ENCODE assay signal across 39 cellular contexts in the genomic region with DNA sequence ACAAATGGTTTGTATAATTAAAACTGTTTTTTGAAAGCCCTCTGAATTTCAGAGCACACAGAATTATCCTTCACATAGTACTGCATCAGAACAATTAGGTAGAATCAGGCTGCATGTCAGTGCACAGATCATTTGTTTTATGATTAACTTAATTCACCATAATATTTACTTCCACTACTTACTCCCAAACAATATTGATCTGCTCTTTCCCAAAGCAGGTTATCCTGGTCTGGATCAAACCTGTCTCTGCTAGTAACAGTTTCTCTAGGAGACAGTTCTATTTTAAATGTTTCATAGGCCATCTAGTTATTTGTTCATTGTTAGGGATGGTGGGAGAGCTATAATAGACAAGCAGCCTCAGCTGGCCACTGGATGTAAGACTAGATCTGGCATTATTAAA.
"Had no signal": no experiment of that assay in that cellular context is flagged by ENCODE, and none has a peak within 500 bp of the region (broad histone marks: within the 10 kb centered on the region; RNA-seq: fewer than 3 reads in every experiment).

No MANE protein-coding gene starts in this region.

- H3K4me1 Mint-ChIP-seq: activated B cell treated with CpG ODN at 0.5 μM for 24 hours; activated CD4-positive, alpha-beta T cell treated with anti-CD3 and anti-CD28 coated beads, Interleukin-2, amount 10 ng/mL, durations not matched to agents 24 days and 14 days; activated naive CD4-positive, alpha-beta T cell treated with anti-CD3 and anti-CD28 coated beads, Interleukin-2, amount 10 ng/mL, durations not matched to agents 7 days and 5 days; activated naive CD4-positive, alpha-beta T cell treated with anti-CD3 and anti-CD28 coated beads, Interleukin-2, amount 50 U/mL, for 24 hours; activated naive CD8-positive, alpha-beta T cell treated with anti-CD3 and anti-CD28 coated beads, Interleukin-2, amount 10 ng/mL, durations not matched to agents 7 days and 5 days; activated naive CD8-positive, alpha-beta T cell treated with anti-CD3 and anti-CD28 coated beads, Interleukin-2, amount 50 U/mL, for 24 hours; activated T-helper 17 cell treated with anti-CD3 and anti-CD28 coated beads, Interleukin-2, amount 50 U/mL, for 72 hours; central memory CD8-positive, alpha-beta T cell had no signal

- H3K9me3 Mint-ChIP-seq: activated B cell treated with CpG ODN at 0.5 μM for 24 hours; activated CD4-positive, alpha-beta memory T cell treated with anti-CD3 and anti-CD28 coated beads for 36 hours; activated CD4-positive, alpha-beta T cell treated with anti-CD3 and anti-CD28 coated beads, Interleukin-2, amount 10 ng/mL, durations not matched to agents 24 days and 14 days; activated CD8-positive, alpha-beta T cell treated with anti-CD3 and anti-CD28 coated beads for 36 hours; activated naive CD4-positive, alpha-beta T cell treated with anti-CD3 and anti-CD28 coated beads, Interleukin-2, amount 10 ng/mL, durations not matched to agents 7 days and 5 days; activated naive CD4-positive, alpha-beta T cell treated with anti-CD3 and anti-CD28 coated beads, Interleukin-2, amount 50 U/mL, for 24 hours; activated naive CD8-positive, alpha-beta T cell treated with anti-CD3 and anti-CD28 coated beads, Interleukin-2, amount 10 ng/mL, durations not matched to agents 7 days and 5 days; activated T-cell treated with anti-CD3 and anti-CD28 coated beads, Interleukin-2, amount 50 U/mL, for 4 hours; activated T-cell treated with anti-CD3 and anti-CD28 coated beads, Interleukin-2, amount 50 U/mL, for 72 hours; activated T-helper 1 cell treated with anti-CD3 and anti-CD28 coated beads, Interleukin-12 subunit alpha, Interleukin-12 subunit beta, Interleukin-2, Interleukin-4 antibody, amounts not matched to agents 30 ng/mL and 10 ng/mL and 1 ng/mL, durations not matched to agents 14 hours and 24 hours and 36 hours; activated T-helper 17 cell treated with anti-CD3 and anti-CD28 coated beads, Interleukin-2, amount 50 U/mL, for 72 hours; central memory CD8-positive, alpha-beta T cell; T-helper 1 cell treated with Interleukin-12 subunit alpha and Interleukin-12 subunit beta and Interleukin-4 antibody, amounts not matched to agents 30 μg/mL and 1 μg/mL, for 36 hours; T-helper 2 cell treated with Interferon-gamma antibody and Interleukin-4, amounts not matched to agents 5 μg/mL and 100 μg/mL, for 36 hours had no signal

- DNase-seq: activated B cell treated with CpG ODN at 0.5 μM for 24 hours; activated CD4-positive, alpha-beta memory T cell treated with anti-CD3 and anti-CD28 coated beads for 36 hours; activated CD4-positive, alpha-beta T cell treated with anti-CD3 and anti-CD28 coated beads for 4 hours; activated CD4-positive, alpha-beta T cell treated with anti-CD3 and anti-CD28 coated beads, Interleukin-2, amount 10 ng/mL, durations not matched to agents 24 days and 14 days; activated CD4-positive, alpha-beta T cell treated with anti-CD3 and anti-CD28 coated beads, Interleukin-2, amount 50 U/mL, for 1 hour; activated CD4-positive, alpha-beta T cell treated with anti-CD3 and anti-CD28 coated beads, Interleukin-2, amount 50 U/mL, for 4 hours; activated CD4-positive, CD25-positive, alpha-beta regulatory T cell treated with anti-CD3 and anti-CD28 coated beads, Interleukin-2, amount 50 U/mL, for 72 hours; activated CD8-positive, alpha-beta memory T cell treated with anti-CD3 and anti-CD28 coated beads, Interleukin-2, amount 50 U/mL, for 4 hours; activated CD8-positive, alpha-beta T cell treated with anti-CD3 and anti-CD28 coated beads for 36 hours; activated effector memory CD4-positive, alpha-beta T cell treated with anti-CD3 and anti-CD28 coated beads, Interleukin-2, amount 50 U/mL, for 16 hours; activated gamma-delta T cell treated with Interleukin-2 at 50 U/mL for 16 hours; activated naive CD4-positive, alpha-beta T cell; activated naive CD4-positive, alpha-beta T cell treated with anti-CD3 and anti-CD28 coated beads, Interleukin-2, amount 10 ng/mL, durations not matched to agents 7 days and 5 days; activated naive CD8-positive, alpha-beta T cell treated with anti-CD3 and anti-CD28 coated beads, Interleukin-2, amount 10 ng/mL, durations not matched to agents 7 days and 5 days; activated naive CD8-positive, alpha-beta T cell treated with anti-CD3 and anti-CD28 coated beads, Interleukin-2, amount 50 U/mL, for 24 hours; activated T-cell treated with anti-CD3 and anti-CD28 coated beads for 4 hours; activated T-cell treated with anti-CD3 and anti-CD28 coated beads, Interleukin-2, amount 50 U/mL, for 1 hour; activated T-cell treated with anti-CD3 and anti-CD28 coated beads, Interleukin-2, amount 50 U/mL, for 4 hours; activated T-cell treated with anti-CD3 and anti-CD28 coated beads, Interleukin-2, amount 50 U/mL, for 72 hours; amygdala; anterior cingulate cortex; caudate nucleus; cerebellar nuclear complex; T-helper 1 cell; T-helper 2 cell; T-helper 9 cell had no signal

- H3K27me3 Mint-ChIP-seq: activated CD4-positive, alpha-beta T cell treated with anti-CD3 and anti-CD28 coated beads, Interleukin-2, amount 10 ng/mL, durations not matched to agents 24 days and 14 days; activated naive CD4-positive, alpha-beta T cell treated with anti-CD3 and anti-CD28 coated beads, Interleukin-2, amount 10 ng/mL, durations not matched to agents 7 days and 5 days had no signal

- H3K27ac ChIP-seq: ascending aorta, cardiac muscle cell, VCaP had no signal

- H3K36me3 ChIP-seq: ascending aorta, cardiac muscle cell had no signal

- H3K27ac Mint-ChIP-seq: activated B cell treated with CpG ODN at 0.5 μM for 24 hours; activated CD4-positive, alpha-beta memory T cell treated with anti-CD3 and anti-CD28 coated beads for 36 hours; activated CD4-positive, alpha-beta T cell treated with anti-CD3 and anti-CD28 coated beads, Interleukin-2, amount 10 ng/mL, durations not matched to agents 24 days and 14 days; activated CD8-positive, alpha-beta T cell treated with anti-CD3 and anti-CD28 coated beads for 36 hours; activated naive CD4-positive, alpha-beta T cell treated with anti-CD3 and anti-CD28 coated beads, Interleukin-2, amount 10 ng/mL, durations not matched to agents 7 days and 5 days; activated naive CD4-positive, alpha-beta T cell treated with anti-CD3 and anti-CD28 coated beads, Interleukin-2, amount 50 U/mL, for 24 hours; activated naive CD8-positive, alpha-beta T cell; activated naive CD8-positive, alpha-beta T cell treated with anti-CD3 and anti-CD28 coated beads, Interleukin-2, amount 10 ng/mL, durations not matched to agents 7 days and 5 days; activated naive CD8-positive, alpha-beta T cell treated with anti-CD3 and anti-CD28 coated beads, Interleukin-2, amount 50 U/mL, for 24 hours; activated T-cell treated with anti-CD3 and anti-CD28 coated beads, Interleukin-2, amount 50 U/mL, for 72 hours; activated T-helper 1 cell treated with anti-CD3 and anti-CD28 coated beads, Interleukin-12 subunit alpha, Interleukin-12 subunit beta, Interleukin-2, Interleukin-4 antibody, amounts not matched to agents 30 ng/mL and 10 ng/mL and 1 ng/mL, durations not matched to agents 14 hours and 24 hours and 36 hours; activated T-helper 17 cell treated with anti-CD3 and anti-CD28 coated beads, Interleukin-2, amount 50 U/mL, for 72 hours; brain; T-helper 1 cell treated with Interleukin-12 subunit alpha and Interleukin-12 subunit beta and Interleukin-4 antibody, amounts not matched to agents 30 μg/mL and 1 μg/mL, for 36 hours; T-helper 2 cell treated with Interferon-gamma antibody and Interleukin-4, amounts not matched to agents 5 μg/mL and 100 μg/mL, for 36 hours had no signal

- ATAC-seq: activated CD8-positive, alpha-beta T cell treated with anti-CD3 and anti-CD28 coated beads for 36 hours; activated naive CD8-positive, alpha-beta T cell treated with anti-CD3 and anti-CD28 coated beads, Interleukin-2, amount 50 U/mL, for 24 hours; activated T-cell treated with anti-CD3 and anti-CD28 coated beads, Interleukin-2, amount 50 U/mL, for 4 hours; activated T-cell treated with anti-CD3 and anti-CD28 coated beads, Interleukin-2, amount 50 U/mL, for 72 hours; activated T-helper 17 cell treated with anti-CD3 and anti-CD28 coated beads, Interleukin-2, amount 50 U/mL, for 72 hours had no signal

- H3K4me3 ChIP-seq: ascending aorta, cardiac muscle cell had no signal

- H3K36me3 Mint-ChIP-seq: activated CD4-positive, alpha-beta memory T cell treated with anti-CD3 and anti-CD28 coated beads for 36 hours; activated naive CD4-positive, alpha-beta T cell treated with anti-CD3 and anti-CD28 coated beads, Interleukin-2, amount 10 ng/mL, durations not matched to agents 7 days and 5 days; activated naive CD4-positive, alpha-beta T cell treated with anti-CD3 and anti-CD28 coated beads, Interleukin-2, amount 50 U/mL, for 24 hours; activated naive CD8-positive, alpha-beta T cell; activated naive CD8-positive, alpha-beta T cell treated with anti-CD3 and anti-CD28 coated beads, Interleukin-2, amount 10 ng/mL, durations not matched to agents 7 days and 5 days; brain had no signal

- H3K4me1 ChIP-seq: ascending aorta had no signal

- H3K4me3 Mint-ChIP-seq: activated B cell treated with CpG ODN at 0.5 μM for 24 hours; activated CD4-positive, alpha-beta memory T cell treated with anti-CD3 and anti-CD28 coated beads for 36 hours; activated CD4-positive, alpha-beta T cell treated with anti-CD3 and anti-CD28 coated beads, Interleukin-2, amount 10 ng/mL, durations not matched to agents 24 days and 14 days; activated CD8-positive, alpha-beta T cell treated with anti-CD3 and anti-CD28 coated beads for 36 hours; activated naive CD4-positive, alpha-beta T cell treated with anti-CD3 and anti-CD28 coated beads, Interleukin-2, amount 10 ng/mL, durations not matched to agents 7 days and 5 days; activated naive CD4-positive, alpha-beta T cell treated with anti-CD3 and anti-CD28 coated beads, Interleukin-2, amount 50 U/mL, for 24 hours; activated naive CD8-positive, alpha-beta T cell; activated naive CD8-positive, alpha-beta T cell treated with anti-CD3 and anti-CD28 coated beads, Interleukin-2, amount 10 ng/mL, durations not matched to agents 7 days and 5 days; activated naive CD8-positive, alpha-beta T cell treated with anti-CD3 and anti-CD28 coated beads, Interleukin-2, amount 50 U/mL, for 24 hours; activated T-cell treated with anti-CD3 and anti-CD28 coated beads, Interleukin-2, amount 50 U/mL, for 4 hours; activated T-cell treated with anti-CD3 and anti-CD28 coated beads, Interleukin-2, amount 50 U/mL, for 72 hours; activated T-helper 1 cell treated with anti-CD3 and anti-CD28 coated beads, Interleukin-12 subunit alpha, Interleukin-12 subunit beta, Interleukin-2, Interleukin-4 antibody, amounts not matched to agents 30 ng/mL and 10 ng/mL and 1 ng/mL, durations not matched to agents 14 hours and 24 hours and 36 hours; activated T-helper 17 cell treated with anti-CD3 and anti-CD28 coated beads, Interleukin-2, amount 50 U/mL, for 72 hours; brain; central memory CD8-positive, alpha-beta T cell; T-helper 1 cell treated with Interleukin-12 subunit alpha and Interleukin-12 subunit beta and Interleukin-4 antibody, amounts not matched to agents 30 μg/mL and 1 μg/mL, for 36 hours; T-helper 2 cell treated with Interferon-gamma antibody and Interleukin-4, amounts not matched to agents 5 μg/mL and 100 μg/mL, for 36 hours had no signal

- H3K9me3 ChIP-seq: ascending aorta had no signal

- FAIRE-seq: bronchial epithelial cell, TTC549 had no signal

- H3K27me3 ChIP-seq: ascending aorta, cardiac muscle cell had no signal
